13 cellular contexts compared by ENCODE assay signal in the genomic region with DNA sequence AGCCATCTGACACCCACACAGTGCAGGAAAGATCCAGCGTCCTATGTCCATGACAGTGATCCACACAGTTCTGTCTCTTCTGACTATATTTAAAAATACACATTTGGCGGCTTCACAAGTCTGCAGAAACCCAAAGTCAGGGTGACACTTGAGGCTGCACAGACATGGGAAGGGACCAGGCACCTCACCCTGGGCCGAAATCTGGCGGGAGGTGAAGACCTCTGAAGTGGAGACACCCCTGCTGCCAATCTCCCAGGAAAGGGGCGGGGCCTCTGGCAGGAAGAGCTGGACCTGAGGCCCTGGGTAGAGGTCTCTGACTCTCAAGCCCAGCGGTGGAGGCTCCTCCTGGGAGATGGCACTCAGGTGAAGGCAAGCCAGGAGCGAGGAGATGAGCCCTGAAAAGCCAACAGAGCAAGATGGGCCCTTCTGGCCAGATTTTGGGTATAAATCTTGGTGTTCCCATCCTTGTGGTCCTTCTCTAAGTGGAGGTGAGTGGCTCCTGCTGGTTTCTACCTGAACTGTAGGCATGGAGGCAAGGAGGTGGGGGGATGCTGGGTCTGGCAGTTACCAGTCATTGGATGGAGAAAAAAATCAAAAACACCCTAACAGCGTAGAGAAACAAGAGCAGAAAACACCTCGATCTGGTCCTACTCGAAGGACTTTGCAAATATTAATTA.
DNase-seq lines count a peak whose midpoint lies in the region; ATAC-seq and TF ChIP-seq lines count a peak whose summit lies in the region.
"Had no signal": no experiment of that assay in that cellular context is flagged by ENCODE, and none has a peak within 500 bp of the region (broad histone marks: within the 10 kb centered on the region; RNA-seq: fewer than 3 reads in every experiment).

No MANE protein-coding gene starts in this region.

- H3K27me3 ChIP-seq in heart right ventricle (no peaks in the 10 kb centered on the region), vagina (no peaks in the 10 kb centered on the region)

- H3K4me3 Mint-ChIP-seq in activated naive CD8-positive, alpha-beta T cell treated with anti-CD3 and anti-CD28 coated beads, Interleukin-2, amount 10 ng/mL, durations not matched to agents 7 days and 5 days = no peak overlapping the region
- H3K4me3 Mint-ChIP-seq in activated naive CD8-positive, alpha-beta T cell treated with anti-CD3 and anti-CD28 coated beads for 36 hours = no peak overlapping the region
- H3K4me3 Mint-ChIP-seq: activated CD4-positive, alpha-beta T cell treated with anti-CD3 and anti-CD28 coated beads, Interleukin-2, amount 10 ng/mL, durations not matched to agents 24 days and 14 days; natural killer cell treated with Interleukin-12 subunit alpha and Interleukin-12 subunit beta and Interleukin-15 and Interleukin-18, amount 100 ng/mL, for 72 hours had no signal

- H3K27me3 Mint-ChIP-seq in activated naive CD8-positive, alpha-beta T cell treated with anti-CD3 and anti-CD28 coated beads, Interleukin-2, amount 10 ng/mL, durations not matched to agents 7 days and 5 days = no peaks in the 10 kb centered on the region
- H3K27me3 Mint-ChIP-seq in activated naive CD8-positive, alpha-beta T cell treated with anti-CD3 and anti-CD28 coated beads for 36 hours = no peaks in the 10 kb centered on the region
- H3K27me3 Mint-ChIP-seq: activated CD4-positive, alpha-beta T cell treated with anti-CD3 and anti-CD28 coated beads, Interleukin-2, amount 10 ng/mL, durations not matched to agents 24 days and 14 days; natural killer cell treated with Interleukin-12 subunit alpha and Interleukin-12 subunit beta and Interleukin-15 and Interleukin-18, amount 100 ng/mL, for 72 hours had no signal

- TF ChIP-seq CTCF in heart right ventricle (IDR thresholded peaks at IDR 0.05) (no peak), vagina (IDR thresholded peaks at IDR 0.05) (no peak)

- peaks cover 59% of the 10 kb centered on the region for H3K36me3 Mint-ChIP-seq in activated naive CD8-positive, alpha-beta T cell treated with anti-CD3 and anti-CD28 coated beads, Interleukin-2, amount 10 ng/mL, durations not matched to agents 7 days and 5 days
- H3K36me3 Mint-ChIP-seq in activated naive CD8-positive, alpha-beta T cell treated with anti-CD3 and anti-CD28 coated beads for 36 hours = peaks cover 31% of the 10 kb centered on the region

- H3K36me3 ChIP-seq in heart right ventricle (peaks cover 0 to 84% (median 35%) of the 10 kb centered on the region in 9 donors), vagina (peaks cover 0 to 31% of the 10 kb centered on the region in 2 donors)

- peak; percentile 6 for DNase-seq in activated naive CD8-positive, alpha-beta T cell treated with anti-CD3 and anti-CD28 coated beads, Interleukin-2, amount 10 ng/mL, durations not matched to agents 7 days and 5 days
- no peak for DNase-seq in activated naive CD8-positive, alpha-beta T cell treated with anti-CD3 and anti-CD28 coated beads for 36 hours
- DNase-seq in heart right ventricle (no peak), posterior vena cava (ENCODE audit: low spot score) (peak; percentile 38), vagina (ENCODE audit: extremely low spot score in 2 of 2) (no peak), cortex of kidney (lab: John Stamatoyannopoulos, UW) (no peak), germinal center (ENCODE audit: low spot score) (no peak)
- DNase-seq in stimulated activated CD4-positive, alpha-beta T cell treated with anti-CD3 and anti-CD28 coated beads, Interleukin-12 subunit alpha, Interleukin-12 subunit beta, amount 100 ng/mL, for 4 hours = no peak
- DNase-seq: activated CD4-positive, alpha-beta T cell treated with anti-CD3 and anti-CD28 coated beads, Interleukin-2, amount 10 ng/mL, durations not matched to agents 24 days and 14 days; NCI-H1105; NCI-H2227 treated with DMSO at 0.1 percent for 48 hours; T-helper 1 cell had no signal

- H3K9me3 ChIP-seq in heart right ventricle = no peaks in the 10 kb centered on the region
- no peaks in the 10 kb centered on the region for H3K9me3 ChIP-seq in vagina

- H3K9me3 Mint-ChIP-seq in activated naive CD8-positive, alpha-beta T cell treated with anti-CD3 and anti-CD28 coated beads, Interleukin-2, amount 10 ng/mL, durations not matched to agents 7 days and 5 days = peaks cover 9% of the 10 kb centered on the region
- peaks cover 9% of the 10 kb centered on the region for H3K9me3 Mint-ChIP-seq in activated naive CD8-positive, alpha-beta T cell treated with anti-CD3 and anti-CD28 coated beads for 36 hours
- H3K9me3 Mint-ChIP-seq: activated CD4-positive, alpha-beta T cell treated with anti-CD3 and anti-CD28 coated beads, Interleukin-2, amount 10 ng/mL, durations not matched to agents 24 days and 14 days; natural killer cell treated with Interleukin-12 subunit alpha and Interleukin-12 subunit beta and Interleukin-15 and Interleukin-18, amount 100 ng/mL, for 72 hours had no signal

- peaks cover 3 to 25% (median 17%) of the 10 kb centered on the region in 9 donors for H3K4me1 ChIP-seq in heart right ventricle
- peaks cover 23% of the 10 kb centered on the region for H3K4me1 ChIP-seq in vagina

- peaks cover 14% of the 10 kb centered on the region for H3K4me1 Mint-ChIP-seq in activated naive CD8-positive, alpha-beta T cell treated with anti-CD3 and anti-CD28 coated beads, Interleukin-2, amount 10 ng/mL, durations not matched to agents 7 days and 5 days
- peaks cover 5% of the 10 kb centered on the region for H3K4me1 Mint-ChIP-seq in activated naive CD8-positive, alpha-beta T cell treated with anti-CD3 and anti-CD28 coated beads for 36 hours

- no peak overlapping the region for H3K27ac Mint-ChIP-seq in activated naive CD8-positive, alpha-beta T cell treated with anti-CD3 and anti-CD28 coated beads, Interleukin-2, amount 10 ng/mL, durations not matched to agents 7 days and 5 days
- H3K27ac Mint-ChIP-seq in activated naive CD8-positive, alpha-beta T cell treated with anti-CD3 and anti-CD28 coated beads for 36 hours = no peak overlapping the region
- H3K27ac Mint-ChIP-seq: activated CD4-positive, alpha-beta T cell treated with anti-CD3 and anti-CD28 coated beads, Interleukin-2, amount 10 ng/mL, durations not matched to agents 24 days and 14 days; natural killer cell treated with Interleukin-12 subunit alpha and Interleukin-12 subunit beta and Interleukin-15 and Interleukin-18, amount 100 ng/mL, for 72 hours had no signal

- POLR2A ChIA-PET in activated naive CD8-positive, alpha-beta T cell treated with anti-CD3 and anti-CD28 coated beads, Interleukin-2, amount 10 ng/mL, durations not matched to agents 7 days and 5 days (lab: Charles Lee) = no interaction called here

- ATAC-seq in activated naive CD8-positive, alpha-beta T cell treated with anti-CD3 and anti-CD28 coated beads, Interleukin-2, amount 10 ng/mL, durations not matched to agents 7 days and 5 days (ENCODE audit: low read depth) = no peak
- ATAC-seq in heart right ventricle = peak in 6 of 8 donors; percentile 31 to 80 (median 54)
- ATAC-seq: natural killer cell treated with Interleukin-12 subunit alpha and Interleukin-12 subunit beta and Interleukin-15 and Interleukin-18, amount 100 ng/mL, for 72 hours had no signal

- TF ChIP-seq POLR2A in vagina (IDR thresholded peaks at IDR 0.05) = no peak

- H3K27ac ChIP-seq in heart right ventricle (peak overlapping the region in 7 of 10 donors; percentile 4 to 46 (median 28)), vagina (peak overlapping the region; percentile 84)

- H3K4me3 ChIP-seq in heart right ventricle (no peak overlapping the region), vagina (no peak overlapping the region)

- intact Hi-C loops in heart right ventricle (cut with DNase I) = no loop called here
- intact Hi-C loops in posterior vena cava (cut with DNase I) = no loop called here
- intact Hi-C loops in vagina (cut with DNase I) = no loop called here

- 76 to 82% methylated on average over 10 of the region's 10 CpGs for WGBS in heart right ventricle, 2 donors

Comparison
In these comparisons a context has a peak if more than half of its experiments do, and no peak if none do; other contexts are left out.
1. DNase-seq: peak in activated naive CD8-positive, alpha-beta T cell treated with anti-CD3 and anti-CD28 coated beads, Interleukin-2, amount 10 ng/mL, durations not matched to agents 7 days and 5 days (single experiment) and posterior vena cava (single experiment); none in activated naive CD8-positive, alpha-beta T cell treated with anti-CD3 and anti-CD28 coated beads for 36 hours (single experiment), heart right ventricle (0 of 2), vagina (0 of 2), cortex of kidney (single experiment), germinal center (single experiment) and stimulated activated CD4-positive, alpha-beta T cell treated with anti-CD3 and anti-CD28 coated beads, Interleukin-12 subunit alpha, Interleukin-12 subunit beta, amount 100 ng/mL, for 4 hours (single experiment).